In the genomic region with DNA sequence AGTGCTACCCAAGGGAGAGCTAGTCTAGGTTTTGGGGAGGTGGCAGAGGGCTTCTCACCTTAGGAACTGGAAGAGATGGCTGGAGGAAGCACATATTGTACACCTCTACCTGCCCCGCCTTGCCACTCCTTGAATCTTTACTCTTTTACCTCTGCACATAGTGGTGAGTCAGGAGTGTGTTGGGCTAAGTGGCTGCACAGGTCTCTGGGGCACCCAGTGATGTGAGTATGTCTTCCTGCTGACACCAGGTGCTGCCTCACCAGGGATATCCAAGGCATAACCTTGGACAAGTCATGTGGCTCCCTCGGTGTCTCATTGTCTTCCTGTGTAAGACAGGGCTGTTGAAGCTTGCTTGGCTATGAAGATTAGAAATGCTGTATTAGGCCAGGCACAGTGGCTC, we compare ENCODE assay signal across 13 cellular contexts. TPM values are rescaled to one million over a fixed set of nuclear protein-coding genes. Genes with fewer than 3 reads are reported as not detected.
"Had no signal": no experiment of that assay in that cellular context is flagged by ENCODE, and none has a peak within 500 bp of the region (broad histone marks: within the 10 kb centered on the region; RNA-seq: fewer than 3 reads in every experiment).

No MANE protein-coding gene starts in this region.

- DNase-seq: activated CD4-positive, alpha-beta T cell treated with anti-CD3 and anti-CD28 coated beads, Interleukin-2, amount 10 ng/mL, durations not matched to agents 24 days and 14 days; activated CD4-positive, CD25-positive, alpha-beta regulatory T cell; activated gamma-delta T cell treated with Interleukin-2 at 50 U/mL for 16 hours; cerebellar nuclear complex; effector memory CD8-positive, alpha-beta T cell; left ventricle myocardium superior; mesenchymal stem cell; stimulated activated CD4-positive, alpha-beta T cell treated with anti-CD3 and anti-CD28 coated beads, Interleukin-2, amount 100 ng/mL, for 48 hours; stimulated activated naive CD4-positive, alpha-beta T cell treated with Interleukin-2 at 50 U/mL for 16 hours; SW 1271; trophoblast cell had no signal

- FAIRE-seq: islet of Langerhans had no signal

- ATAC-seq: effector memory CD8-positive, alpha-beta T cell; left ventricle myocardium superior had no signal

RNA-seq across cellular contexts. Expression of a gene that starts 19.8 kb away (rescaled TPM):
- total RNA-seq: T-helper 2 cell treated with Interferon-gamma antibody and Interleukin-4, amounts not matched to agents 100 ng/mL and 5 ng/mL, for 36 hours had no signal
